Comparison of ENCODE assay signal across 1 cellular context in the genomic region with DNA sequence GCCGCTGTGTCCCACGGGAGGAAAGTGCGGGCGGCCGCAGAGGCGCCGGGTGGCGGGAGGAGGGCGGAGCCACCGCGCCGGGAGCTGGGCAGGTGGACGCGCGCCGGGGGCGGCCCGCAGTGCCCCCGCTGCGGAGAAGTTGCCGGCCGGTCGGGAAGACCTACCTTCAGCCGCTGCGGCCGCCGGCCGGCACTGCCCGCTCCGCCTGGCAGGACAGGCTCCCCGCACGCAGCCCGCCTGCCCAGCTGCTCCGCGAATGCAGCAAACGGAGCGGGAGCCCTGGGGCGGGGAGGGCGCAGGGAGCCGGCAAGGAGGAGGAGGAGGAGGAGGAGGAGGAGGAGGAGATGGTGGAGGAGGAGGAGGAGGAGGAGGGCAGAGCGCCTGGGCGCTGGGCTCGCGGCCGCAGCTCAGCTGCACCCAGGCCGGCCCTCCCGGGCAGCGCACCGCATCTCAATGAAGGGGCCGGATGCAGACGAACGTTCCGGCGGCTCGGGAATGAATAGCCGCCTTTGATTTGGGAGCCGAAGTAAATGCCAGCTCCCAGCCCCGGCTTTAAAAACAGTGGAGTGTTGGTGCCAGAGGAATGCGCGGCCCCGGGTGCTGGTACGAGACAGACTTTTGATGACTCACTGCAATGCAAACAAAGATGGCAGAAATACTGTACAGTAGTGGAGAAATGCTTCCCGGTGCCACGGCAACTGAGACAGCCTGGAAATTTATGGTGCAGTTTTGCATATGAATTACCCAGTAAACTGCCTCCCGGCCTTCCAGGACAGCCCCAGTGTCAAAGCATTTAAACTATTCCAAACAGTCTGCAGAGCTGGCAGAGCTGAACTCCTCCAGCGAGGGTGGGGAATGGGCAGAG.
TF ChIP-seq lines count a peak whose summit lies in the region.

No MANE protein-coding gene starts in this region.

TF ChIP-seq in WTC11, 78 proteins besides CTCF, POLR2A, EP300 and RAD21 (continued from another document):
- TF ChIP-seq, protein P1, sequence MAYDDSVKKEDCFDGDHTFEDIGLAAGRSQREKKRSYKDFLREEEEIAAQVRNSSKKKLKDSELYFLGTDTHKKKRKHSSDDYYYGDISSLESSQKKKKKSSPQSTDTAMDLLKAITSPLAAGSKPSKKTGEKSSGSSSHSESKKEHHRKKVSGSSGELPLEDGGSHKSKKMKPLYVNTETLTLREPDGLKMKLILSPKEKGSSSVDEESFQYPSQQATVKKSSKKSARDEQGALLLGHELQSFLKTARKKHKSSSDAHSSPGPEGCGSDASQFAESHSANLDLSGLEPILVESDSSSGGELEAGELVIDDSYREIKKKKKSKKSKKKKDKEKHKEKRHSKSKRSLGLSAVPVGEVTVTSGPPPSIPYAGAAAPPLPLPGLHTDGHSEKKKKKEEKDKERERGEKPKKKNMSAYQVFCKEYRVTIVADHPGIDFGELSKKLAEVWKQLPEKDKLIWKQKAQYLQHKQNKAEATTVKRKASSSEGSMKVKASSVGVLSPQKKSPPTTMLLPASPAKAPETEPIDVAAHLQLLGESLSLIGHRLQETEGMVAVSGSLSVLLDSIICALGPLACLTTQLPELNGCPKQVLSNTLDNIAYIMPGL (CRISPR knock-in tag; IDR thresholded peaks at IDR 0.05) = peak; percentile 41; the same call in 1 of the 2 replicates
- no peak for TF ChIP-seq CREM (CRISPR knock-in tag; IDR thresholded peaks at IDR 0.05)
TF ChIP-seq in WTC11: peak in this region for 8.
